21 cellular contexts compared by ENCODE assay signal in the genomic region with DNA sequence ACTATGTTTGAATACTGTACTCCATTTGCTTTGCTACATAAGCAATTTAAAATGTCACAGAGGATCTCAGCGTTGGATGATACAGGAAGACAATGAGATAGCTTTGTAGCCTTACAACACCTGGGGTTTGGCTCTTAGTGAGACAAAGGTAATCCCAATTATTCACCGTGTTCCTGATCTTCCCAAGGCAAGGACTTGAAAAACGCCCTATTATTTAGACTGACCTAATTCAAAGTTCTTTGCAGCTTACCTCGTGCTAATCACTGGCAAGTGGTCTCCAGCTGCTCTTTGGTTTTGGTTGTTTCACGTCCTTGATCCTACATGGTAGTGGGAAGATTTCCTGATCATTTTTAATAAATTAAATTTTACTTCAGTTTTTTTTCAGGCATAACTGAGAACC. TPM values are rescaled to one million over a fixed set of nuclear protein-coding genes. Genes with fewer than 3 reads are reported as not detected.
"Had no signal": no experiment of that assay in that cellular context is flagged by ENCODE, and none has a peak within 500 bp of the region (broad histone marks: within the 10 kb centered on the region; RNA-seq: fewer than 3 reads in every experiment).

No MANE protein-coding gene starts in this region.

- H3K27me3 Mint-ChIP-seq: activated T-cell treated with anti-CD3 and anti-CD28 coated beads, Interleukin-2, amount 50 U/mL, for 24 hours; central memory CD8-positive, alpha-beta T cell had no signal

- H3K27ac Mint-ChIP-seq: activated CD8-positive, alpha-beta memory T cell treated with anti-CD3 and anti-CD28 coated beads, Interleukin-2, amount 10 ng/mL, durations not matched to agents 7 days and 5 days; activated naive CD4-positive, alpha-beta T cell treated with anti-CD3 and anti-CD28 coated beads, Interleukin-2, amount 50 U/mL, for 72 hours; activated T-cell treated with anti-CD3 and anti-CD28 coated beads, Interleukin-2, amount 50 U/mL, for 24 hours; brain; naive thymus-derived CD4-positive, alpha-beta T cell had no signal

- H3K9me3 Mint-ChIP-seq: brain; central memory CD8-positive, alpha-beta T cell had no signal

- H3K36me3 ChIP-seq: gastrocnemius medialis, right atrium auricular region, vagina had no signal

- H3K36me3 Mint-ChIP-seq: brain had no signal

- H3K27me3 ChIP-seq: gastrocnemius medialis, right atrium auricular region, vagina had no signal

- H3K4me1 ChIP-seq: gastrocnemius medialis, right atrium auricular region, vagina had no signal

- ATAC-seq: activated CD8-positive, alpha-beta memory T cell treated with anti-CD3 and anti-CD28 coated beads, Interleukin-2, amount 10 ng/mL, durations not matched to agents 7 days and 5 days; activated naive CD4-positive, alpha-beta T cell treated with anti-CD3 and anti-CD28 coated beads, Interleukin-2, amount 50 U/mL, for 72 hours; gastrocnemius medialis; naive thymus-derived CD4-positive, alpha-beta T cell had no signal

- H3K27ac ChIP-seq: epithelial cell of prostate, gastrocnemius medialis, right atrium auricular region, vagina had no signal

- DNase-seq: activated CD4-positive, alpha-beta T cell treated with anti-CD3 and anti-CD28 coated beads for 1 hour; activated CD4-positive, alpha-beta T cell treated with anti-CD3 and anti-CD28 coated beads, Interleukin-2, amount 50 U/mL, for 48 hours; activated CD8-positive, alpha-beta memory T cell treated with anti-CD3 and anti-CD28 coated beads, Interleukin-2, amount 10 ng/mL, durations not matched to agents 7 days and 5 days; activated effector memory CD4-positive, alpha-beta T cell treated with Interleukin-2 at 50 U/mL for 16 hours; activated T-cell treated with anti-CD3 and anti-CD28 coated beads, Interleukin-2, amount 50 U/mL, for 24 hours; amniotic stem cell; cortex of kidney; effector memory CD4-positive, alpha-beta T cell; gastrocnemius medialis; naive thymus-derived CD4-positive, alpha-beta T cell; posterior cingulate gyrus; small intestine had no signal

- H3K4me3 ChIP-seq: gastrocnemius medialis, lung, right atrium auricular region, vagina had no signal

- H3K9me3 ChIP-seq: gastrocnemius medialis, vagina had no signal

- H3K4me3 Mint-ChIP-seq: activated CD8-positive, alpha-beta memory T cell treated with anti-CD3 and anti-CD28 coated beads, Interleukin-2, amount 10 ng/mL, durations not matched to agents 7 days and 5 days; activated T-cell treated with anti-CD3 and anti-CD28 coated beads, Interleukin-2, amount 50 U/mL, for 24 hours; brain; central memory CD8-positive, alpha-beta T cell; naive thymus-derived CD4-positive, alpha-beta T cell had no signal

- H3K4me1 Mint-ChIP-seq: brain had no signal

RNA-seq across cellular contexts. Expression of a gene that starts 23.0 kb away (rescaled TPM):
- total RNA-seq: activated CD8-positive, alpha-beta memory T cell treated with anti-CD3 and anti-CD28 coated beads, Interleukin-2, amount 10 ng/mL, durations not matched to agents 7 days and 5 days; activated naive CD4-positive, alpha-beta T cell treated with anti-CD3 and anti-CD28 coated beads, Interleukin-2, amount 50 U/mL, for 72 hours; gastrocnemius medialis; lung; mononuclear cell; naive thymus-derived CD4-positive, alpha-beta T cell; right atrium auricular region; vagina had no signal
- polyA plus RNA-seq: lung; naive thymus-derived CD4-positive, alpha-beta T cell; small intestine; thymus had no signal
